In the genomic region with DNA sequence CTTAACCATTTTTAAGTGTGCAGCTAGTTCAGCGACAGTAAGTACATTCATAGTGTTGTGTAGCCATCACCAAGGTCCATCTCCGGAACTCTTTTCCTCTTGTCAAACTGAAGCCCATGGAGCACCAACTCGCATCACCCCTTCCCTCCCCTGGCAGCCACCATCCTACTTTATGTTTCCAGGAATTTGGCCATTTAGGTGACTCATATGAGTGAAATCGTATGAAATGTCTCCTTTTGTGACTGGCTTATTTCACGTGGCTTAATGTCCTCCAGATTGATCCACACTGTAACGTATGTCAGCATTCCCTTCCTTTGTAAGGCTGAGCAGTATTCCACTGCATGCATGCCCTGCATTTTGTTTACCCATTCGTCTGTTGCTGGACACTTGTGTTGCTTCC, we compare ENCODE assay signal across 13 cellular contexts. TPM values are rescaled to one million over a fixed set of nuclear protein-coding genes. Genes with fewer than 3 reads are reported as not detected.
DNase-seq lines count a peak whose midpoint lies in the region; ATAC-seq and TF ChIP-seq lines count a peak whose summit lies in the region.
"Had no signal": no experiment of that assay in that cellular context is flagged by ENCODE, and none has a peak within 500 bp of the region (broad histone marks: within the 10 kb centered on the region; RNA-seq: fewer than 3 reads in every experiment).

No MANE protein-coding gene starts in this region.

- H3K4me1 ChIP-seq in ascending aorta = peaks cover 2 to 7% of the 10 kb centered on the region in 2 donors
- H3K4me1 ChIP-seq in stomach smooth muscle (ENCODE audit: control insufficient read depth, insufficient read depth, low read length) = peaks cover 32% of the 10 kb centered on the region
- H3K4me1 ChIP-seq: A549 had no signal

- H3K9me3 Mint-ChIP-seq in activated CD8-positive, alpha-beta T cell treated with anti-CD3 and anti-CD28 coated beads, Interleukin-2, amount 10 ng/mL, durations not matched to agents 7 days and 5 days (ENCODE audit: insufficient read depth) = peaks cover 22% of the 10 kb centered on the region
- H3K9me3 Mint-ChIP-seq in activated CD8-positive, alpha-beta T cell treated with anti-CD3 and anti-CD28 coated beads for 36 hours = peaks cover 19% of the 10 kb centered on the region

- no peaks in the 10 kb centered on the region for H3K36me3 Mint-ChIP-seq in activated CD8-positive, alpha-beta T cell treated with anti-CD3 and anti-CD28 coated beads, Interleukin-2, amount 10 ng/mL, durations not matched to agents 7 days and 5 days (ENCODE audit: low read depth)
- H3K36me3 Mint-ChIP-seq in activated CD8-positive, alpha-beta T cell treated with anti-CD3 and anti-CD28 coated beads for 36 hours (ENCODE audit: low read depth) = peaks cover 13% of the 10 kb centered on the region

- TF ChIP-seq CTCF in activated CD8-positive, alpha-beta T cell treated with anti-CD3 and anti-CD28 coated beads for 36 hours (IDR thresholded peaks at IDR 0.05) = no peak
- no peak for TF ChIP-seq CTCF in ascending aorta (IDR thresholded peaks at IDR 0.05)
- TF ChIP-seq CTCF in dorsolateral prefrontal cortex (IDR thresholded peaks at IDR 0.05 in 54 of 56, conservative IDR thresholded peaks at IDR 0.05 in 2 of 56; ENCODE audit: low read depth in 1 of 56, partially characterized antibody in 56 of 56) = no peak

- H3K27ac ChIP-seq in ascending aorta = peak overlapping the region in 1 of 2 donors; percentile 24
- H3K27ac ChIP-seq in stomach smooth muscle (ENCODE audit: low read length) = peak overlapping the region; percentile 25
- H3K27ac ChIP-seq in dorsolateral prefrontal cortex = no peak overlapping the region
- H3K27ac ChIP-seq: A549 had no signal

- no peak overlapping the region for H3K4me3 Mint-ChIP-seq in activated CD8-positive, alpha-beta T cell treated with anti-CD3 and anti-CD28 coated beads, Interleukin-2, amount 10 ng/mL, durations not matched to agents 7 days and 5 days
- no peak overlapping the region for H3K4me3 Mint-ChIP-seq in activated CD8-positive, alpha-beta T cell treated with anti-CD3 and anti-CD28 coated beads for 36 hours

- H3K27ac Mint-ChIP-seq in activated CD8-positive, alpha-beta T cell treated with anti-CD3 and anti-CD28 coated beads, Interleukin-2, amount 10 ng/mL, durations not matched to agents 7 days and 5 days = no peak overlapping the region
- no peak overlapping the region for H3K27ac Mint-ChIP-seq in activated CD8-positive, alpha-beta T cell treated with anti-CD3 and anti-CD28 coated beads for 36 hours

- no peak overlapping the region for H3K9ac ChIP-seq in stomach smooth muscle (ENCODE audit: low read length in 2 of 2)

- peaks cover 19% of the 10 kb centered on the region for H3K27me3 Mint-ChIP-seq in activated CD8-positive, alpha-beta T cell treated with anti-CD3 and anti-CD28 coated beads, Interleukin-2, amount 10 ng/mL, durations not matched to agents 7 days and 5 days (ENCODE audit: low read depth)
- peaks cover 13% of the 10 kb centered on the region for H3K27me3 Mint-ChIP-seq in activated CD8-positive, alpha-beta T cell treated with anti-CD3 and anti-CD28 coated beads for 36 hours

- H3K36me3 ChIP-seq in ascending aorta (peaks cover 0 to 12% of the 10 kb centered on the region in 2 donors), stomach smooth muscle (ENCODE audit: control insufficient read depth in 2 of 2, insufficient read depth in 2 of 2, low read length in 2 of 2) (peaks cover 0 to 3% of the 10 kb centered on the region in 2 donors)
- H3K36me3 ChIP-seq: esophagus squamous epithelium had no signal

- no peaks in the 10 kb centered on the region for H3K27me3 ChIP-seq in ascending aorta
- H3K27me3 ChIP-seq in stomach smooth muscle (ENCODE audit: control insufficient read depth in 1 of 2, insufficient read depth in 2 of 2, low read length in 2 of 2) = no peaks in the 10 kb centered on the region
- H3K27me3 ChIP-seq in dorsolateral prefrontal cortex = peaks cover 0 to 83% (median 49%) of the 10 kb centered on the region in 45 donors

- CTCF ChIA-PET in activated CD8-positive, alpha-beta T cell treated with anti-CD3 and anti-CD28 coated beads, Interleukin-2, amount 10 ng/mL, durations not matched to agents 7 days and 5 days (lab: Charles Lee) = interaction anchor here (1.2 kb wide), 1 partner anchor 43 kb away, joined by 3 read pairs; no protein-coding TSS in a partner anchor
- CTCF ChIA-PET in activated CD8-positive, alpha-beta T cell treated with anti-CD3 and anti-CD28 coated beads for 36 hours (lab: Charles Lee) = interaction anchor here (1.1 kb wide), 1 partner anchor 43 kb away, joined by 4 read pairs; no protein-coding TSS in a partner anchor

- H3K4me3 ChIP-seq in ascending aorta = peak overlapping the region; percentile 37 to 85
- peak overlapping the region; percentile 58 to 83 for H3K4me3 ChIP-seq in stomach smooth muscle (ENCODE audit: low read length in 2 of 2)
- H3K4me3 ChIP-seq in dorsolateral prefrontal cortex = no peak overlapping the region
- H3K4me3 ChIP-seq: A549 had no signal

- peaks cover 1% of the 10 kb centered on the region for H3K4me1 Mint-ChIP-seq in activated CD8-positive, alpha-beta T cell treated with anti-CD3 and anti-CD28 coated beads, Interleukin-2, amount 10 ng/mL, durations not matched to agents 7 days and 5 days (ENCODE audit: low read depth)
- H3K4me1 Mint-ChIP-seq in activated CD8-positive, alpha-beta T cell treated with anti-CD3 and anti-CD28 coated beads for 36 hours (ENCODE audit: low read depth) = peaks cover 17% of the 10 kb centered on the region

- DNase-seq in activated CD8-positive, alpha-beta T cell treated with anti-CD3 and anti-CD28 coated beads, Interleukin-2, amount 10 ng/mL, durations not matched to agents 7 days and 5 days = peak; percentile 19
- no peak for DNase-seq in activated CD8-positive, alpha-beta T cell treated with anti-CD3 and anti-CD28 coated beads for 36 hours
- peak; percentile 3 to 62 for DNase-seq in ascending aorta (ENCODE audit: low spot score in 2 of 2)
- peak; percentile 6 for DNase-seq in left lobe of liver (ENCODE audit: low spot score)
- DNase-seq in DMS114 treated with DMSO at 0.1 percent for 48 hours (lab: John Stamatoyannopoulos, UW; ENCODE audit: unreplicated experiment) = no peak
- DNase-seq in NCI-H510A (lab: John Stamatoyannopoulos, UW) = no peak
- DNase-seq in dorsolateral prefrontal cortex = no peak
- DNase-seq: activated effector memory CD4-positive, alpha-beta T cell treated with anti-CD3 and anti-CD28 coated beads, Interleukin-2, amount 50 U/mL, for 16 hours; esophagus squamous epithelium; NCI-H524 treated with DMSO at 0.1 percent for 48 hours; T-helper 9 cell had no signal

- H3K9me3 ChIP-seq in ascending aorta (peaks cover 4 to 26% of the 10 kb centered on the region in 2 donors), stomach smooth muscle (ENCODE audit: control insufficient read depth in 2 of 2, low read length in 2 of 2) (no peaks in the 10 kb centered on the region)
- H3K9me3 ChIP-seq: esophagus squamous epithelium had no signal

- no peak for ATAC-seq in activated CD8-positive, alpha-beta T cell treated with anti-CD3 and anti-CD28 coated beads, Interleukin-2, amount 10 ng/mL, durations not matched to agents 7 days and 5 days
- no peak for ATAC-seq in activated CD8-positive, alpha-beta T cell treated with anti-CD3 and anti-CD28 coated beads for 36 hours
- no peak for ATAC-seq in left lobe of liver
- ATAC-seq: A549 had no signal

- POLR2A ChIA-PET in activated CD8-positive, alpha-beta T cell treated with anti-CD3 and anti-CD28 coated beads, Interleukin-2, amount 10 ng/mL, durations not matched to agents 7 days and 5 days (lab: Charles Lee) = no interaction called here
- POLR2A ChIA-PET in activated CD8-positive, alpha-beta T cell treated with anti-CD3 and anti-CD28 coated beads for 36 hours (lab: Charles Lee) = no interaction called here

- intact Hi-C loops in activated CD8-positive, alpha-beta T cell treated with anti-CD3 and anti-CD28 coated beads for 36 hours (cut with micrococcal nuclease) = no loop called here
- intact Hi-C loops in ascending aorta (cut with DNase I) (no loop called here), dorsolateral prefrontal cortex (cut with DNase I) (no loop called here)

RNA-seq across cellular contexts. Expression of gene COL6A2, which starts 2.5 kb away (rescaled TPM):
- total RNA-seq in activated CD8-positive, alpha-beta T cell treated with anti-CD3 and anti-CD28 coated beads, Interleukin-2, amount 10 ng/mL, durations not matched to agents 7 days and 5 days = 1 to 10 TPM; 6.0 to 7.2 TPM
- 10 to 100 TPM; 25.0 to 25.3 TPM for total RNA-seq in activated CD8-positive, alpha-beta T cell treated with anti-CD3 and anti-CD28 coated beads for 36 hours
- total RNA-seq in ascending aorta = 1,704 TPM
- 34.9 TPM for total RNA-seq in left lobe of liver
- total RNA-seq in dorsolateral prefrontal cortex = 10 to 100 TPM in 83 of 120 experiments, 1 to 10 TPM in 37; 4.3 to 57.2 (median 12.6) TPM

RNA-seq across cellular contexts. Expression of gene FTCD, which starts 55.0 kb away (rescaled TPM):
- total RNA-seq in activated CD8-positive, alpha-beta T cell treated with anti-CD3 and anti-CD28 coated beads, Interleukin-2, amount 10 ng/mL, durations not matched to agents 7 days and 5 days = under 1 TPM; 0.37 to 0.50 TPM
- total RNA-seq in activated CD8-positive, alpha-beta T cell treated with anti-CD3 and anti-CD28 coated beads for 36 hours = under 1 TPM; 0.52 to 0.85 TPM
- total RNA-seq in ascending aorta (0.85 TPM), left lobe of liver (668 TPM), dorsolateral prefrontal cortex (10 to 100 TPM in 104 of 120 experiments, 1 to 10 TPM in 16; 4.0 to 48.0 (median 20.5) TPM)
- total RNA-seq: esophagus squamous epithelium had no signal

Comparison
In these comparisons a context has a peak if more than half of its experiments do, and no peak if none do; other contexts are left out.
1. DNase-seq: peak in activated CD8-positive, alpha-beta T cell treated with anti-CD3 and anti-CD28 coated beads, Interleukin-2, amount 10 ng/mL, durations not matched to agents 7 days and 5 days (single experiment), ascending aorta (2 of 2) and left lobe of liver (single experiment); none in activated CD8-positive, alpha-beta T cell treated with anti-CD3 and anti-CD28 coated beads for 36 hours (single experiment), DMS114 treated with DMSO at 0.1 percent for 48 hours (single experiment), NCI-H510A (single experiment) and dorsolateral prefrontal cortex (0 of 10).
2. H3K4me3 ChIP-seq: peak in ascending aorta (2 of 2) and stomach smooth muscle (2 of 2); none in dorsolateral prefrontal cortex (0 of 59).
3. RNA of gene COL6A2, which starts 2.5 kb away (total RNA-seq): 1,704 TPM in ascending aorta (single experiment); 34.9 TPM in left lobe of liver (single experiment), 25.0 to 25.3 TPM in activated CD8-positive, alpha-beta T cell treated with anti-CD3 and anti-CD28 coated beads for 36 hours, 4.3 to 57.2 TPM in dorsolateral prefrontal cortex and 6.0 to 7.2 TPM in activated CD8-positive, alpha-beta T cell treated with anti-CD3 and anti-CD28 coated beads, Interleukin-2, amount 10 ng/mL, durations not matched to agents 7 days and 5 days; every median in the first group is over 10 times any median in the second.
4. RNA of gene FTCD, which starts 55.0 kb away (total RNA-seq): 668 TPM in left lobe of liver (single experiment); 4.0 to 48.0 TPM in dorsolateral prefrontal cortex, 0.85 TPM in ascending aorta (single experiment), 0.52 to 0.85 TPM in activated CD8-positive, alpha-beta T cell treated with anti-CD3 and anti-CD28 coated beads for 36 hours and 0.37 to 0.50 TPM in activated CD8-positive, alpha-beta T cell treated with anti-CD3 and anti-CD28 coated beads, Interleukin-2, amount 10 ng/mL, durations not matched to agents 7 days and 5 days; every median in the first group is over 10 times any median in the second.